1 cellular context compared by ENCODE assay signal in the genomic region with DNA sequence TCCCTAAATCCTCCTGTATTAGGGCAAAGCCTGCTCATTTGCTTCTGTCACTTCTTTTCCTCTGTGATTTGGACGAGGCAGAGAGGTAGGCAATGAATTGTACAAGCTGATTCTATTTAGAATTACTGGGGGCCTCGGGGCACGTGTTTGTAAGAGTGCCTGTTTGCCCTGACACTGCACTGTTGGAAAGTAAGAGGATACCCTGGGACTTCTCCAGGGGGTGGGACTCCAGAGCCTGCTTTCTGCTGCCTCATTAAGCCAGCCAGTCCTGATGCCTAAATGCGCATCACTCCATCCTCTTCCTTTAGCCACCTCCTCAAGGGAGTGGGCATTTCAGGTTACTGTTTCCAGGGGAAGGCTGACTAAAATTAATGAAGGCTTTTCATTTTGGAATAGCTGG.
TF ChIP-seq lines count a peak whose summit lies in the region.

No MANE protein-coding gene starts in this region.

TF ChIP-seq in GM23338, 12 proteins besides CTCF, POLR2A, EP300 and RAD21:
- TF ChIP-seq, protein P1, sequence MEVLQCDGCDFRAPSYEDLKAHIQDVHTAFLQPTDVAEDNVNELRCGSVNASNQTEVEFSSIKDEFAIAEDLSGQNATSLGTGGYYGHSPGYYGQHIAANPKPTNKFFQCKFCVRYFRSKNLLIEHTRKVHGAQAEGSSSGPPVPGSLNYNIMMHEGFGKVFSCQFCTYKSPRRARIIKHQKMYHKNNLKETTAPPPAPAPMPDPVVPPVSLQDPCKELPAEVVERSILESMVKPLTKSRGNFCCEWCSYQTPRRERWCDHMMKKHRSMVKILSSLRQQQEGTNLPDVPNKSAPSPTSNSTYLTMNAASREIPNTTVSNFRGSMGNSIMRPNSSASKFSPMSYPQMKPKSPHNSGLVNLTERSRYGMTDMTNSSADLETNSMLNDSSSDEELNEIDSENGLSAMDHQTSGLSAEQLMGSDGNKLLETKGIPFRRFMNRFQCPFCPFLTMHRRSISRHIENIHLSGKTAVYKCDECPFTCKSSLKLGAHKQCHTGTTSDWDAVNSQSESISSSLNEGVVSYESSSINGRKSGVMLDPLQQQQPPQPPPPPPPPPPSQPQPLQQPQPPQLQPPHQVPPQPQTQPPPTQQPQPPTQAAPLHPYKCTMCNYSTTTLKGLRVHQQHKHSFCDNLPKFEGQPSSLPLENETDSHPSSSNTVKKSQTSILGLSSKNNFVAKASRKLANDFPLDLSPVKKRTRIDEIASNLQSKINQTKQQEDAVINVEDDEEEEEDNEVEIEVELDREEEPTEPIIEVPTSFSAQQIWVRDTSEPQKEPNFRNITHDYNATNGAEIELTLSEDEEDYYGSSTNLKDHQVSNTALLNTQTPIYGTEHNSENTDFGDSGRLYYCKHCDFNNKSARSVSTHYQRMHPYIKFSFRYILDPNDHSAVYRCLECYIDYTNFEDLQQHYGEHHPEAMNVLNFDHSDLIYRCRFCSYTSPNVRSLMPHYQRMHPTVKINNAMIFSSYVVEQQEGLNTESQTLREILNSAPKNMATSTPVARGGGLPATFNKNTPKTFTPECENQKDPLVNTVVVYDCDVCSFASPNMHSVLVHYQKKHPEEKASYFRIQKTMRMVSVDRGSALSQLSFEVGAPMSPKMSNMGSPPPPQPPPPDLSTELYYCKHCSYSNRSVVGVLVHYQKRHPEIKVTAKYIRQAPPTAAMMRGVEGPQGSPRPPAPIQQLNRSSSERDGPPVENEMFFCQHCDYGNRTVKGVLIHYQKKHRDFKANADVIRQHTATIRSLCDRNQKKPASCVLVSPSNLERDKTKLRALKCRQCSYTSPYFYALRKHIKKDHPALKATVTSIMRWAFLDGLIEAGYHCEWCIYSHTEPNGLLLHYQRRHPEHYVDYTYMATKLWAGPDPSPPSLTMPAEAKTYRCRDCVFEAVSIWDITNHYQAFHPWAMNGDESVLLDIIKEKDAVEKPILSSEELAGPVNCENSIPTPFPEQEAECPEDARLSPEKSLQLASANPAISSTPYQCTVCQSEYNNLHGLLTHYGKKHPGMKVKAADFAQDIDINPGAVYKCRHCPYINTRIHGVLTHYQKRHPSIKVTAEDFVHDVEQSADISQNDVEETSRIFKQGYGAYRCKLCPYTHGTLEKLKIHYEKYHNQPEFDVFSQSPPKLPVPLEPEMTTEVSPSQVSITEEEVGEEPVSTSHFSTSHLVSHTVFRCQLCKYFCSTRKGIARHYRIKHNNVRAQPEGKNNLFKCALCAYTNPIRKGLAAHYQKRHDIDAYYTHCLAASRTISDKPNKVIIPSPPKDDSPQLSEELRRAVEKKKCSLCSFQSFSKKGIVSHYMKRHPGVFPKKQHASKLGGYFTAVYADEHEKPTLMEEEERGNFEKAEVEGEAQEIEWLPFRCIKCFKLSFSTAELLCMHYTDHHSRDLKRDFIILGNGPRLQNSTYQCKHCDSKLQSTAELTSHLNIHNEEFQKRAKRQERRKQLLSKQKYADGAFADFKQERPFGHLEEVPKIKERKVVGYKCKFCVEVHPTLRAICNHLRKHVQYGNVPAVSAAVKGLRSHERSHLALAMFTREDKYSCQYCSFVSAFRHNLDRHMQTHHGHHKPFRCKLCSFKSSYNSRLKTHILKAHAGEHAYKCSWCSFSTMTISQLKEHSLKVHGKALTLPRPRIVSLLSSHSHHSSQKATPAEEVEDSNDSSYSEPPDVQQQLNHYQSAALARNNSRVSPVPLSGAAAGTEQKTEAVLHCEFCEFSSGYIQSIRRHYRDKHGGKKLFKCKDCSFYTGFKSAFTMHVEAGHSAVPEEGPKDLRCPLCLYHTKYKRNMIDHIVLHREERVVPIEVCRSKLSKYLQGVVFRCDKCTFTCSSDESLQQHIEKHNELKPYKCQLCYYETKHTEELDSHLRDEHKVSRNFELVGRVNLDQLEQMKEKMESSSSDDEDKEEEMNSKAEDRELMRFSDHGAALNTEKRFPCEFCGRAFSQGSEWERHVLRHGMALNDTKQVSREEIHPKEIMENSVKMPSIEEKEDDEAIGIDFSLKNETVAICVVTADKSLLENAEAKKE (CRISPR knock-in tag; IDR thresholded peaks at IDR 0.05), result no peak
- TF ChIP-seq EZH2phosphoT487 (IDR thresholded peaks at IDR 0.05; ENCODE audit: unreplicated experiment) (no peak), STAT1 (IDR thresholded peaks at IDR 0.05; ENCODE audit: unreplicated experiment) (no peak), POLR2AphosphoS5 (IDR thresholded peaks at IDR 0.05; ENCODE audit: low read depth) (no peak), CREB1 (CRISPR knock-in tag; IDR thresholded peaks at IDR 0.05; ENCODE audit: low read depth) (no peak), ZNF114 (CRISPR knock-in tag; IDR thresholded peaks at IDR 0.05) (no peak), EZH2 (IDR thresholded peaks at IDR 0.05; ENCODE audit: low read depth, unreplicated experiment) (no peak), NANOG (IDR thresholded peaks at IDR 0.05; ENCODE audit: borderline replicate concordance) (no peak), JUNB (IDR thresholded peaks at IDR 0.05; ENCODE audit: unreplicated experiment) (no peak), ZNF331 (CRISPR knock-in tag; IDR thresholded peaks at IDR 0.05; ENCODE audit: low read depth) (no peak)
- TF ChIP-seq, protein P2, sequence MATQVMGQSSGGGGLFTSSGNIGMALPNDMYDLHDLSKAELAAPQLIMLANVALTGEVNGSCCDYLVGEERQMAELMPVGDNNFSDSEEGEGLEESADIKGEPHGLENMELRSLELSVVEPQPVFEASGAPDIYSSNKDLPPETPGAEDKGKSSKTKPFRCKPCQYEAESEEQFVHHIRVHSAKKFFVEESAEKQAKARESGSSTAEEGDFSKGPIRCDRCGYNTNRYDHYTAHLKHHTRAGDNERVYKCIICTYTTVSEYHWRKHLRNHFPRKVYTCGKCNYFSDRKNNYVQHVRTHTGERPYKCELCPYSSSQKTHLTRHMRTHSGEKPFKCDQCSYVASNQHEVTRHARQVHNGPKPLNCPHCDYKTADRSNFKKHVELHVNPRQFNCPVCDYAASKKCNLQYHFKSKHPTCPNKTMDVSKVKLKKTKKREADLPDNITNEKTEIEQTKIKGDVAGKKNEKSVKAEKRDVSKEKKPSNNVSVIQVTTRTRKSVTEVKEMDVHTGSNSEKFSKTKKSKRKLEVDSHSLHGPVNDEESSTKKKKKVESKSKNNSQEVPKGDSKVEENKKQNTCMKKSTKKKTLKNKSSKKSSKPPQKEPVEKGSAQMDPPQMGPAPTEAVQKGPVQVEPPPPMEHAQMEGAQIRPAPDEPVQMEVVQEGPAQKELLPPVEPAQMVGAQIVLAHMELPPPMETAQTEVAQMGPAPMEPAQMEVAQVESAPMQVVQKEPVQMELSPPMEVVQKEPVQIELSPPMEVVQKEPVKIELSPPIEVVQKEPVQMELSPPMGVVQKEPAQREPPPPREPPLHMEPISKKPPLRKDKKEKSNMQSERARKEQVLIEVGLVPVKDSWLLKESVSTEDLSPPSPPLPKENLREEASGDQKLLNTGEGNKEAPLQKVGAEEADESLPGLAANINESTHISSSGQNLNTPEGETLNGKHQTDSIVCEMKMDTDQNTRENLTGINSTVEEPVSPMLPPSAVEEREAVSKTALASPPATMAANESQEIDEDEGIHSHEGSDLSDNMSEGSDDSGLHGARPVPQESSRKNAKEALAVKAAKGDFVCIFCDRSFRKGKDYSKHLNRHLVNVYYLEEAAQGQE (IDR thresholded peaks at IDR 0.05; ENCODE audit: unreplicated experiment), result no peak
- TF ChIP-seq, protein P3, sequence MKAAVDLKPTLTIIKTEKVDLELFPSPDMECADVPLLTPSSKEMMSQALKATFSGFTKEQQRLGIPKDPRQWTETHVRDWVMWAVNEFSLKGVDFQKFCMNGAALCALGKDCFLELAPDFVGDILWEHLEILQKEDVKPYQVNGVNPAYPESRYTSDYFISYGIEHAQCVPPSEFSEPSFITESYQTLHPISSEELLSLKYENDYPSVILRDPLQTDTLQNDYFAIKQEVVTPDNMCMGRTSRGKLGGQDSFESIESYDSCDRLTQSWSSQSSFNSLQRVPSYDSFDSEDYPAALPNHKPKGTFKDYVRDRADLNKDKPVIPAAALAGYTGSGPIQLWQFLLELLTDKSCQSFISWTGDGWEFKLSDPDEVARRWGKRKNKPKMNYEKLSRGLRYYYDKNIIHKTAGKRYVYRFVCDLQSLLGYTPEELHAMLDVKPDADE (IDR thresholded peaks at IDR 0.05), result no peak
